Comparison of ENCODE assay signal across 27 cellular contexts in genomic region chr7:129786825-129787563, GRCh38.
DNase-seq lines count a peak whose midpoint lies in the region; ATAC-seq and TF ChIP-seq lines count a peak whose summit lies in the region.
"Had no signal": no experiment of that assay in that cellular context is flagged by ENCODE, and none has a peak within 500 bp of the region (broad histone marks: within the 10 kb centered on the region; RNA-seq: fewer than 3 reads in every experiment).

No MANE protein-coding gene starts in this region.

- DNase-seq in Right ventricle myocardium inferior (ENCODE audit: missing footprints) (peak; percentile 22), left ventricle myocardium inferior (no peak), NCI-H69 (lab: John Stamatoyannopoulos, UW) (peak; percentile 52), amygdala (lab: John Stamatoyannopoulos, UW) (no peak)
- DNase-seq in activated naive CD4-positive, alpha-beta T cell (lab: John Stamatoyannopoulos, UW): no peak
- DNase-seq: activated CD4-positive, alpha-beta T cell treated with anti-CD3 and anti-CD28 coated beads, Interleukin-2, amount 50 U/mL, for 48 hours; caudate nucleus; dermis blood vessel endothelial cell; DMS79; GF-D8; GM23248; hypothalamus; left lung; mesendoderm; NCI-H1105; NCI-H2029; NCI-H2227 treated with DMSO at 0.1 percent for 48 hours; NCI-H774; occipital lobe; psoas muscle; stomach; T-helper 1 cell; thyroid gland had no signal

- TF ChIP-seq CTCF in left ventricle myocardium inferior (IDR thresholded peaks at IDR 0.05; ENCODE audit: borderline replicate concordance): no peak

- no peak overlapping the region for H3K4me3 ChIP-seq in left ventricle myocardium inferior
- peak overlapping the region; percentile 8 for H3K4me3 ChIP-seq in iPS-15b (ENCODE audit: low read depth, low read length)
- H3K4me3 ChIP-seq: GM23248, left lung, psoas muscle, stomach, thyroid gland had no signal

- no peak overlapping the region for H3K9ac ChIP-seq in iPS-15b (ENCODE audit: low read depth, low read length)
- H3K9ac ChIP-seq: GM23248 had no signal

- ATAC-seq in Right ventricle myocardium inferior (no peak), GM18867 (IDR thresholded peaks at IDR 0.05; ENCODE audit: unreplicated experiment) (no peak), GM19035 (IDR thresholded peaks at IDR 0.05; ENCODE audit: unreplicated experiment) (no peak)
- ATAC-seq: activated CD4-positive, CD25-positive, alpha-beta regulatory T cell treated with anti-CD3 and anti-CD28 coated beads, Interleukin-2, amount 50 U/mL, for 24 hours; left lung; psoas muscle had no signal

- H3K9me3 ChIP-seq in left ventricle myocardium inferior (replicated peaks) (no peaks in the 10 kb centered on the region), iPS-15b (ENCODE audit: control insufficient read depth, insufficient read depth, low read length) (no peaks in the 10 kb centered on the region)
- H3K9me3 ChIP-seq: left lung, psoas muscle, stomach, thyroid gland had no signal

- H3K4me1 ChIP-seq in left ventricle myocardium inferior (peaks cover 37% of the 10 kb centered on the region), iPS-15b (ENCODE audit: control insufficient read depth, insufficient read depth, low read length) (peaks cover 12% of the 10 kb centered on the region)

- H3K27me3 ChIP-seq in left ventricle myocardium inferior (ENCODE audit: low read depth) (peaks cover 91% of the 10 kb centered on the region), iPS-15b (ENCODE audit: control insufficient read depth, insufficient read depth, low read length) (peaks cover 94% of the 10 kb centered on the region)

- intact Hi-C loops in Right ventricle myocardium inferior (cut with DNase I) (no loop called here), left ventricle myocardium inferior (cut with micrococcal nuclease) (no loop called here)

- H3K36me3 ChIP-seq in left ventricle myocardium inferior (no peaks in the 10 kb centered on the region), iPS-15b (ENCODE audit: control insufficient read depth, insufficient read depth, low read length) (no peaks in the 10 kb centered on the region)
- H3K36me3 ChIP-seq: left lung, stomach, thyroid gland had no signal

- H3K27ac ChIP-seq in left ventricle myocardium inferior (replicated peaks): no peak overlapping the region
- H3K27ac ChIP-seq: GM23248, left lung, psoas muscle, stomach, thyroid gland had no signal

Comparison
In these comparisons a context has a peak if more than half of its experiments do, and no peak if none do; other contexts are left out.
1. DNase-seq: peak in Right ventricle myocardium inferior (single experiment) and NCI-H69 (single experiment); none in left ventricle myocardium inferior (single experiment), activated naive CD4-positive, alpha-beta T cell (0 of 4) and amygdala (0 of 56).